In genomic region chr3:14377838-14378169, GRCh38 we compare ENCODE assay signal across 9 cellular contexts. TPM values are rescaled to one million over a fixed set of nuclear protein-coding genes. Genes with fewer than 3 reads are reported as not detected.
DNase-seq lines count a peak whose midpoint lies in the region; ATAC-seq, FAIRE-seq and TF ChIP-seq lines count a peak whose summit lies in the region.
"Had no signal": no experiment of that assay in that cellular context is flagged by ENCODE, and none has a peak within 500 bp of the region (broad histone marks: within the 10 kb centered on the region; RNA-seq: fewer than 3 reads in every experiment).

No MANE protein-coding gene starts in this region.

- no peak overlapping the region for H2BK120ac ChIP-seq in neuronal stem cell (ENCODE audit: low read depth, low read length)

- in situ Hi-C loops in HAP-1 (cut with MboI; ENCODE audit: low sequenced_read_pairs), result no loop called here

- H3K9me3 Mint-ChIP-seq in activated CD8-positive, alpha-beta T cell treated with anti-CD3 and anti-CD28 coated beads for 36 hours, result no peaks in the 10 kb centered on the region

- peak; percentile 28 for FAIRE-seq in GM12891 (lab: Jason Lieb, UNC)

- H3K27me3 Mint-ChIP-seq in activated CD8-positive, alpha-beta T cell treated with anti-CD3 and anti-CD28 coated beads for 36 hours, result no peaks in the 10 kb centered on the region

- CTCF ChIA-PET in activated CD8-positive, alpha-beta T cell treated with anti-CD3 and anti-CD28 coated beads for 36 hours (lab: Charles Lee), result interaction anchor here (1.6 kb wide), 1 partner anchor 25 kb away, joined by 5 read pairs; the partner anchor contains the start of gene SLC6A6

- DNase-seq in GM12891 (ENCODE audit: insufficient read length, low spot score), result no peak
- peak; percentile 72 for DNase-seq in activated CD8-positive, alpha-beta T cell treated with anti-CD3 and anti-CD28 coated beads for 36 hours
- DNase-seq in neuronal stem cell (ENCODE audit: low spot score), result no peak
- no peak for DNase-seq in cerebellum (ENCODE audit: low spot score)
- no peak for DNase-seq in HAP-1 (ENCODE audit: low spot score in 2 of 2)
- no peak for DNase-seq in HuH-7 (ENCODE audit: low spot score)
- DNase-seq: NCI-H146 had no signal

- no peak overlapping the region for H3K4me3 Mint-ChIP-seq in activated CD8-positive, alpha-beta T cell treated with anti-CD3 and anti-CD28 coated beads for 36 hours

- no peak for TF ChIP-seq CTCF in activated CD8-positive, alpha-beta T cell treated with anti-CD3 and anti-CD28 coated beads for 36 hours (IDR thresholded peaks at IDR 0.05)

- no peak overlapping the region for H3K4me2 ChIP-seq in neuronal stem cell (ENCODE audit: insufficient read depth, low read length, poor library complexity, severe bottlenecking)

- peaks cover 15% of the 10 kb centered on the region for H3K4me1 Mint-ChIP-seq in activated CD8-positive, alpha-beta T cell treated with anti-CD3 and anti-CD28 coated beads for 36 hours (ENCODE audit: low read depth)

- no peak overlapping the region for H3K27ac ChIP-seq in neuronal stem cell (replicated peaks; ENCODE audit: low read length)

- H3K4ac ChIP-seq in neuronal stem cell (ENCODE audit: low read length), result no peak overlapping the region

- no peak overlapping the region for H2BK12ac ChIP-seq in neuronal stem cell (ENCODE audit: low read length)

- no peak overlapping the region for H2AFZ ChIP-seq in neuronal stem cell (ENCODE audit: low read length)

- peaks cover 0 to 46% (median 0%) of the 10 kb centered on the region in 3 experiments for H3K27me3 ChIP-seq in neuronal stem cell (ENCODE audit: control insufficient read depth in 3 of 3, insufficient read depth in 3 of 3, low read depth in 1 of 3, low read length in 3 of 3)
- no peaks in the 10 kb centered on the region for H3K27me3 ChIP-seq in HAP-1 (ENCODE audit: low read depth)

- ATAC-seq in HG02981 (IDR thresholded peaks at IDR 0.05; ENCODE audit: unreplicated experiment) (peak; percentile 82), GM18517 (IDR thresholded peaks at IDR 0.05; ENCODE audit: unreplicated experiment) (no peak)
- ATAC-seq in activated CD8-positive, alpha-beta T cell treated with anti-CD3 and anti-CD28 coated beads for 36 hours, result peak; percentile 98

- peak overlapping the region; percentile 40 for H2AK5ac ChIP-seq in neuronal stem cell (ENCODE audit: low read depth, low read length)

- H3K18ac ChIP-seq in neuronal stem cell (ENCODE audit: low read length), result no peak overlapping the region

- no peak overlapping the region for H3K4me3 ChIP-seq in neuronal stem cell (ENCODE audit: low read length in 2 of 2)
- H3K4me3 ChIP-seq in HAP-1, result no peak overlapping the region

- peak overlapping the region; percentile 85 for H3K27ac Mint-ChIP-seq in activated CD8-positive, alpha-beta T cell treated with anti-CD3 and anti-CD28 coated beads for 36 hours

- H3K14ac ChIP-seq in neuronal stem cell (ENCODE audit: low read length), result peak overlapping the region; percentile 63

- H3K36me3 ChIP-seq in neuronal stem cell (replicated peaks in 1 of 2; ENCODE audit: control insufficient read depth in 2 of 2, insufficient read depth in 2 of 2, low read length in 2 of 2) (no peaks in the 10 kb centered on the region), HAP-1 (replicated peaks) (no peaks in the 10 kb centered on the region)

- no peaks in the 10 kb centered on the region for H3K9me3 ChIP-seq in neuronal stem cell (replicated peaks in 1 of 2; ENCODE audit: control insufficient read depth in 2 of 2, insufficient read depth in 1 of 2, low read depth in 1 of 2, low read length in 2 of 2)
- H3K9me3 ChIP-seq in HAP-1, result no peaks in the 10 kb centered on the region

- peak overlapping the region; percentile 30 for H2BK15ac ChIP-seq in neuronal stem cell (ENCODE audit: low read length)

- H3K9ac ChIP-seq in neuronal stem cell (ENCODE audit: low read depth, low read length, poor library complexity), result no peak overlapping the region

- H3K23ac ChIP-seq in neuronal stem cell (ENCODE audit: low read depth, low read length, poor library complexity), result peak overlapping the region; percentile 51

- peak overlapping the region; percentile 56 for H2BK5ac ChIP-seq in neuronal stem cell (ENCODE audit: low read length)

- intact Hi-C loops in activated CD8-positive, alpha-beta T cell treated with anti-CD3 and anti-CD28 coated beads for 36 hours (cut with micrococcal nuclease), result no loop called here

- no peak overlapping the region for H4K91ac ChIP-seq in neuronal stem cell (ENCODE audit: low read depth, low read length, poor library complexity)

- H3K79me1 ChIP-seq in neuronal stem cell (ENCODE audit: low read depth, low read length), result no peaks in the 10 kb centered on the region

- no peak for TF ChIP-seq POLR2A in GM12891 (IDR thresholded peaks at IDR 0.05; ENCODE audit: low read depth, low read length)

- H3K4me1 ChIP-seq in neuronal stem cell (ENCODE audit: control insufficient read depth in 2 of 2, insufficient read depth in 1 of 2, low read depth in 1 of 2, low read length in 2 of 2), result peaks cover 0 to 14% of the 10 kb centered on the region in 2 donors
- H3K4me1 ChIP-seq in HAP-1, result no peaks in the 10 kb centered on the region

- WGBS in neuronal stem cell (ENCODE audit: extremely low coverage in 2 of 2, insufficient read length in 2 of 2, insufficient replicate concordance in 1 of 2), 2 donors, result no CpG with 5 or more reads among the region's 3 CpGs

- POLR2A ChIA-PET in activated CD8-positive, alpha-beta T cell treated with anti-CD3 and anti-CD28 coated beads for 36 hours (lab: Charles Lee), result interaction anchor here (0.7 to 1.8 kb wide), 2 partner anchors 21 to 54 kb away, joined by 4 read pairs; no protein-coding TSS in a partner anchor

- no peak overlapping the region for H4K8ac ChIP-seq in neuronal stem cell (ENCODE audit: low read depth, low read length)

- H3K36me3 Mint-ChIP-seq in activated CD8-positive, alpha-beta T cell treated with anti-CD3 and anti-CD28 coated beads for 36 hours (ENCODE audit: low read depth), result no peaks in the 10 kb centered on the region

TF ChIP-seq in GM12891, 5 proteins besides CTCF, POLR2A, EP300 and RAD21:
- TF ChIP-seq POLR2AphosphoS5 (IDR thresholded peaks at IDR 0.05; ENCODE audit: low read depth, low read length) (no peak), POU2F2 (IDR thresholded peaks at IDR 0.05; ENCODE audit: low read depth, low read length) (no peak), TAF1 (IDR thresholded peaks at IDR 0.05; ENCODE audit: low read depth, low read length) (no peak), SPI1 (IDR thresholded peaks at IDR 0.05; ENCODE audit: low read depth, low read length) (peak; percentile 55)
TF ChIP-seq in GM12891: peak in this region for 1.

RNA-seq across cellular contexts. Expression of gene SLC6A6, which starts 24.6 kb away (rescaled TPM):
- polyA plus RNA-seq in GM12891 (2012; ENCODE audit: low read depth, missing spikeins), result 10.0 TPM
- total RNA-seq in activated CD8-positive, alpha-beta T cell treated with anti-CD3 and anti-CD28 coated beads for 36 hours, result 10 to 100 TPM; 43.4 to 48.8 TPM
- 27.6 TPM for polyA plus RNA-seq in neuronal stem cell (2013, experiment 1 of 2)
- 30.3 TPM for polyA plus RNA-seq in neuronal stem cell (2013, experiment 2 of 2)
- 24.6 TPM for total RNA-seq in cerebellum
